1 cellular context compared by ENCODE assay signal in genomic region chr2:121279476-121279875, GRCh38.
TF ChIP-seq lines count a peak whose summit lies in the region.

No MANE protein-coding gene starts in this region.

TF ChIP-seq in HepG2, 621 proteins besides CTCF, POLR2A, EP300 and RAD21:
- TF ChIP-seq BRD4 (CRISPR knock-in tag; IDR thresholded peaks at IDR 0.05), result no peak
- TF ChIP-seq GLI4 (CRISPR knock-in tag; IDR thresholded peaks at IDR 0.05; ENCODE audit: borderline replicate concordance), result no peak
